ENCODE assay signal across 19 cellular contexts in genomic region chr6:44580901-44581300, GRCh38.
DNase-seq lines count a peak whose midpoint lies in the region; ATAC-seq, FAIRE-seq and TF ChIP-seq lines count a peak whose summit lies in the region.
"Had no signal": no experiment of that assay in that cellular context is flagged by ENCODE, and none has a peak within 500 bp of the region (broad histone marks: within the 10 kb centered on the region; RNA-seq: fewer than 3 reads in every experiment).

No MANE protein-coding gene starts in this region.

- no peak for TF ChIP-seq POLR2A in gastrocnemius medialis (IDR thresholded peaks at IDR 0.05)

- peak overlapping the region; percentile 3 for H3K9ac ChIP-seq in astrocyte (ENCODE audit: low read length)
- H3K9ac ChIP-seq: parathyroid adenoma had no signal

- no TSS peak for BruUV-seq in A673 (replicated peaks; lab: Mats Ljungman, UMichigan)

- peaks cover 14% of the 10 kb centered on the region for H3K4me1 Mint-ChIP-seq in astrocyte (ENCODE audit: low read depth, unreplicated experiment)
- H3K4me1 Mint-ChIP-seq: activated B cell treated with CpG ODN at 0.5 μM for 24 hours had no signal

- H3K4me1 ChIP-seq in astrocyte (ENCODE audit: insufficient read depth, low read length): peaks cover 17% of the 10 kb centered on the region
- no peaks in the 10 kb centered on the region for H3K4me1 ChIP-seq in A673 (ENCODE audit: insufficient read depth, low read length, poor library complexity, severe bottlenecking)
- no peaks in the 10 kb centered on the region for H3K4me1 ChIP-seq in gastrocnemius medialis
- H3K4me1 ChIP-seq: parathyroid adenoma had no signal

- peak overlapping the region; percentile 36 for H3K27ac Mint-ChIP-seq in astrocyte (ENCODE audit: unreplicated experiment)
- H3K27ac Mint-ChIP-seq: activated B cell treated with CpG ODN at 0.5 μM for 24 hours had no signal

- H3K4me2 ChIP-seq in astrocyte (ENCODE audit: low read length): peak overlapping the region; percentile 58
- H3K4me2 ChIP-seq: PC-9 had no signal

- H3K27me3 ChIP-seq in astrocyte (ENCODE audit: insufficient read depth, low read length) (no peaks in the 10 kb centered on the region), A673 (replicated peaks; ENCODE audit: insufficient read depth, low read depth, low read length, poor library complexity) (no peaks in the 10 kb centered on the region), gastrocnemius medialis (no peaks in the 10 kb centered on the region)
- H3K27me3 ChIP-seq: cardiac muscle cell had no signal

- POLR2A ChIA-PET in A673 (lab: Charles Lee; ENCODE audit: low non-redundant PET): no interaction called here

- H3K27me3 Mint-ChIP-seq in astrocyte (ENCODE audit: low read depth, unreplicated experiment): peaks cover 3% of the 10 kb centered on the region

- intact Hi-C loops in A673 (cut with micrococcal nuclease; ENCODE audit: unreplicated experiment): no loop called here
- intact Hi-C loops in gastrocnemius medialis (cut with DNase I; ENCODE audit: low total_unique reads): no loop called here

- no peak overlapping the region for H3K4me3 Mint-ChIP-seq in astrocyte (ENCODE audit: unreplicated experiment)
- H3K4me3 Mint-ChIP-seq: activated B cell treated with CpG ODN at 0.5 μM for 24 hours had no signal

- no peaks in the 10 kb centered on the region for H3K36me3 Mint-ChIP-seq in astrocyte (ENCODE audit: low read depth, unreplicated experiment)

- DNase-seq in A172 (ENCODE audit: low spot score) (peak; percentile 55), HCEC 1CT (peak; percentile 35), astrocyte (ENCODE audit: low read depth) (peak; percentile 93), hepatic stellate cell (ENCODE audit: low spot score) (peak; percentile 59), A673 (ENCODE audit: low spot score) (no peak), NCI-H1436 treated with DMSO at 0.1 percent for 48 hours (lab: John Stamatoyannopoulos, UW) (no peak), gastrocnemius medialis (no peak), NCI-H2227 treated with DMSO at 0.1 percent for 48 hours (lab: John Stamatoyannopoulos, UW) (no peak)
- DNase-seq: activated B cell treated with CpG ODN at 0.5 μM for 24 hours; activated naive CD4-positive, alpha-beta T cell treated with Interleukin-2 at 50 U/mL for 16 hours; Calu3; glutamatergic neuron; kidney; NCI-H1694; NCI-H524; PC-9 had no signal

- H3K36me3 ChIP-seq in astrocyte (ENCODE audit: insufficient read depth, low read length): no peaks in the 10 kb centered on the region
- H3K36me3 ChIP-seq in A673 (ENCODE audit: insufficient read depth, low read length, poor library complexity, severe bottlenecking): no peaks in the 10 kb centered on the region
- H3K36me3 ChIP-seq in gastrocnemius medialis: no peaks in the 10 kb centered on the region
- H3K36me3 ChIP-seq: cardiac muscle cell had no signal

- H3K27ac ChIP-seq in astrocyte (ENCODE audit: low read depth, low read length) (peak overlapping the region; percentile 52), A673 (ENCODE audit: low read depth, low read length, poor library complexity, severe bottlenecking) (no peak overlapping the region), gastrocnemius medialis (no peak overlapping the region)
- H3K27ac ChIP-seq: cardiac muscle cell, parathyroid adenoma, PC-9 had no signal

- in situ Hi-C loops in gastrocnemius medialis (cut with MboI; ENCODE audit: low sequenced_read_pairs in 4 of 4): no loop called here

- CTCF ChIA-PET in A673 (lab: Charles Lee): no interaction called here

- H2AFZ ChIP-seq in astrocyte (ENCODE audit: low read depth, low read length): no peak overlapping the region
- H2AFZ ChIP-seq: parathyroid adenoma, PC-9 had no signal

- H3K9me3 Mint-ChIP-seq in astrocyte (ENCODE audit: unreplicated experiment): peaks cover 3% of the 10 kb centered on the region

- peak; percentile 66 for FAIRE-seq in astrocyte (lab: Jason Lieb, UNC)
- FAIRE-seq: A204.1, kidney had no signal

- H3K4me3 ChIP-seq in astrocyte (ENCODE audit: insufficient read depth, low read depth, low read length) (no peak overlapping the region), A673 (ENCODE audit: low read depth, low read length, poor library complexity, severe bottlenecking) (no peak overlapping the region), gastrocnemius medialis (no peak overlapping the region)
- H3K4me3 ChIP-seq: cardiac muscle cell, PC-9 had no signal

- H4K20me1 ChIP-seq in astrocyte (ENCODE audit: insufficient read depth, low read length): no peaks in the 10 kb centered on the region

- H3K79me2 ChIP-seq in astrocyte (ENCODE audit: insufficient read depth, low read length): no peaks in the 10 kb centered on the region
- H3K79me2 ChIP-seq: parathyroid adenoma had no signal

- TF ChIP-seq CTCF in astrocyte (IDR thresholded peaks at IDR 0.05; ENCODE audit: insufficient read depth, low read depth, low read length) (no peak), A673 (conservative IDR thresholded peaks at IDR 0.05; ENCODE audit: low read depth, low read length) (no peak), gastrocnemius medialis (IDR thresholded peaks at IDR 0.05 in 4 of 5, conservative IDR thresholded peaks at IDR 0.05 in 1 of 5) (no peak)

- ATAC-seq in gastrocnemius medialis: no peak

- peaks cover 6% of the 10 kb centered on the region for H3K9me3 ChIP-seq in astrocyte (ENCODE audit: insufficient read depth, low read depth, low read length)
- H3K9me3 ChIP-seq in A673 (ENCODE audit: low read depth, low read length, poor library complexity, severe bottlenecking): peaks cover 13% of the 10 kb centered on the region
- H3K9me3 ChIP-seq in gastrocnemius medialis: peaks cover 0 to 5% (median 0%) of the 10 kb centered on the region in 3 donors

Comparison
In these comparisons a context has a peak if more than half of its experiments do, and no peak if none do; other contexts are left out.
1. DNase-seq: peak in A172 (single experiment), HCEC 1CT (single experiment), astrocyte (single experiment) and hepatic stellate cell (single experiment); none in A673 (single experiment), NCI-H1436 treated with DMSO at 0.1 percent for 48 hours (single experiment), gastrocnemius medialis (0 of 2) and NCI-H2227 treated with DMSO at 0.1 percent for 48 hours (single experiment).